14 cellular contexts compared by ENCODE assay signal in the genomic region with DNA sequence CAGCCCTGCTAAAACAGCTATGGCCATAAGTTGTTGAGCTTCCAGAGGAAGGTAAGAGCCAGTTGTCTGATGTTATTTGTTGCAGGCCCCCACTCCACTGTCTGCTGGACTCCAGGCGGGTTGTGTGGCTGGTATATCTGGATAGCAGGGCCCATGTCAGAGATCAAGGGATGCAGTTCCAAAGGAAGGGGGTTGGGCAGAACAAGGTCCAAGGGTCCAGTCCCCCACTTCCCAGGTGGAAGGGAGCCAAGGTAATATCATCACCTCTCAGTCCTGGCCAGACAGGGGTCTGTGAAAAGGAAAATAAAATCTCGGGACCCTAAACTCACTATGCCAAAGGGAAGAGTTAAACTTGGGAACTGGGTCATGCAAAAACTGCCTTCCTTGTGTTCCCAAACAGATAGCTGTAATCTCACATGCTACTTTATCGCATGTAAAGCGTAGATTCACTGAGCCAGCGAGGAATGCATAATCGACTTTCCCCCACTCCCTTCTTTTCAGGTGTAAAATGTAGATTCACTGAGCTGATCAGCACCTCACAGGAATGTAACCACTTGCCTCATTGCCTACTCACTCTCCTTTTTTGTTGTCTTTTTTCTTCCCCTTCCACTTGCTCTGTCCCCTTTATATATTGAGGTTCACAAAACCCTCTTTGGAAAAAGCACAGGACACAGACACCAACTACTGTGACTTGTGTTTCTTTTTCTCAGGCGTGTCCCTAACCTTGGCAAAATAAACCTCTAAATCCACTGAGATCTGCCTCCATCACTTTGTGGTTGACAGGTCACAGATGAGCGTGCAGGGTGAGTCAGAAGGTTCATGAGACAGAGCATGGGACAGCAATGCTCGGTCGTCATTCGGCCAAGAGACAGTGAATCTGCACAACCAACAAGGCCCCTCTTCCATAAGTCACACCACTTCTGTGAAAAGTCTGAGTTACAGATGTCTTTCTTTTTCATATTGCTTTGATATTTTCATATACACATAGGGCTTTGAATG.
DNase-seq lines count a peak whose midpoint lies in the region; ATAC-seq and TF ChIP-seq lines count a peak whose summit lies in the region.
"Had no signal": no experiment of that assay in that cellular context is flagged by ENCODE, and none has a peak within 500 bp of the region (broad histone marks: within the 10 kb centered on the region; RNA-seq: fewer than 3 reads in every experiment).

No MANE protein-coding gene starts in this region.

- H3K27me3 Mint-ChIP-seq in GM23338 (ENCODE audit: insufficient read depth, low read depth, poor library complexity) (peaks cover 7% of the 10 kb centered on the region), Caco-2 (ENCODE audit: insufficient read depth, unreplicated experiment) (no peaks in the 10 kb centered on the region)

- H3K79me2 ChIP-seq in DND-41 (ENCODE audit: insufficient read depth, low read length) (no peaks in the 10 kb centered on the region), GM23338 (replicated peaks; ENCODE audit: insufficient read depth) (no peaks in the 10 kb centered on the region)

- H3K27ac ChIP-seq in DND-41 (ENCODE audit: low read length): peak overlapping the region; percentile 62; the same call in 1 of the 2 replicates
- H3K27ac ChIP-seq in GM23338 (ENCODE audit: low read depth): no peak overlapping the region
- no peak overlapping the region for H3K27ac ChIP-seq in mesenchymal stem cell (ENCODE audit: low read length, poor library complexity, severe bottlenecking)
- H3K27ac ChIP-seq: breast epithelium, suprapubic skin had no signal

- H4K20me1 ChIP-seq in DND-41 (ENCODE audit: insufficient read depth, low read length) (no peaks in the 10 kb centered on the region), GM23338 (replicated peaks; ENCODE audit: insufficient read depth) (no peaks in the 10 kb centered on the region)

- H3K4me1 Mint-ChIP-seq in GM23338 (peaks cover 36% of the 10 kb centered on the region), Caco-2 (ENCODE audit: low read depth, unreplicated experiment) (peaks cover 31% of the 10 kb centered on the region)

- TF ChIP-seq CTCF in DND-41 (IDR thresholded peaks at IDR 0.05; ENCODE audit: borderline replicate concordance, extremely low read depth, low read length, poor library complexity, severe bottlenecking) (no peak), GM23338 (conservative IDR thresholded peaks at IDR 0.05; ENCODE audit: low read depth in 2 of 2) (no peak), astrocyte of the spinal cord (IDR thresholded peaks at IDR 0.05; ENCODE audit: low read depth, low read length) (no peak), Caco-2 (IDR thresholded peaks at IDR 0.05; ENCODE audit: insufficient read depth in 1 of 2, low read depth in 1 of 2, low read length in 1 of 2, severe bottlenecking in 1 of 2, unreplicated experiment in 1 of 2) (no peak)

- H3F3A ChIP-seq in GM23338 (replicated peaks; ENCODE audit: low read depth): no peaks in the 10 kb centered on the region

- POLR2A ChIA-PET in Caco-2 (lab: Charles Lee): no interaction called here

- no peaks in the 10 kb centered on the region for H3K9me3 ChIP-seq in DND-41 (ENCODE audit: insufficient read depth, low read length, severe bottlenecking)
- H3K9me3 ChIP-seq in mesenchymal stem cell (ENCODE audit: control insufficient read depth, low read length): no peaks in the 10 kb centered on the region
- no peaks in the 10 kb centered on the region for H3K9me3 ChIP-seq in Caco-2
- H3K9me3 ChIP-seq: breast epithelium, suprapubic skin had no signal

- H3K4me3 Mint-ChIP-seq in GM23338 (no peak overlapping the region), Caco-2 (ENCODE audit: unreplicated experiment) (no peak overlapping the region)
- H3K4me3 Mint-ChIP-seq: CD4-positive, alpha-beta T cell had no signal

- no peak overlapping the region for H3K14ac ChIP-seq in mesenchymal stem cell (ENCODE audit: low read length in 2 of 2)

- no peak overlapping the region for H2AK5ac ChIP-seq in mesenchymal stem cell (ENCODE audit: low read length, severe bottlenecking)

- ATAC-seq in DND-41 (ENCODE audit: insufficient read depth, low read depth) (no peak), GM23338 (no peak), HG03097 (IDR thresholded peaks at IDR 0.05; ENCODE audit: low FRiP score, unreplicated experiment) (no peak)
- ATAC-seq: left ventricle myocardium superior had no signal

- H3K27me3 ChIP-seq in DND-41 (ENCODE audit: insufficient read depth, low read length, poor library complexity) (no peaks in the 10 kb centered on the region), GM23338 (ENCODE audit: insufficient read depth) (no peaks in the 10 kb centered on the region), mesenchymal stem cell (ENCODE audit: control insufficient read depth in 1 of 2, insufficient read depth in 1 of 2, low read length in 2 of 2) (peaks cover 0 to 35% of the 10 kb centered on the region in 2 experiments), Caco-2 (replicated peaks; ENCODE audit: control insufficient read depth, insufficient read depth, low read length) (no peaks in the 10 kb centered on the region)

- no peak overlapping the region for H2AFZ ChIP-seq in DND-41 (ENCODE audit: low read depth, low read length)
- H2AFZ ChIP-seq in GM23338: no peak overlapping the region
- H2AFZ ChIP-seq in mesenchymal stem cell (ENCODE audit: low read depth, low read length): no peak overlapping the region

- peaks cover 16% of the 10 kb centered on the region for H3K9me3 Mint-ChIP-seq in GM23338
- H3K9me3 Mint-ChIP-seq in Caco-2 (ENCODE audit: unreplicated experiment): peaks cover 17% of the 10 kb centered on the region
- H3K9me3 Mint-ChIP-seq: CD4-positive, alpha-beta T cell had no signal

- H3K23ac ChIP-seq in mesenchymal stem cell (ENCODE audit: low read length in 2 of 2): no peak overlapping the region

- H3K4me2 ChIP-seq in DND-41 (ENCODE audit: insufficient read depth, low read length) (no peak overlapping the region), GM23338 (no peak overlapping the region), mesenchymal stem cell (ENCODE audit: low read length, poor library complexity, severe bottlenecking) (no peak overlapping the region)

- H4K8ac ChIP-seq in mesenchymal stem cell (ENCODE audit: low read length): no peak overlapping the region

- CTCF ChIA-PET in Caco-2 (lab: Charles Lee): no interaction called here

- H3K4me3 ChIP-seq in DND-41 (ENCODE audit: low read depth in 1 of 2, low read length in 2 of 2): no peak overlapping the region
- no peak overlapping the region for H3K4me3 ChIP-seq in GM23338
- no peak overlapping the region for H3K4me3 ChIP-seq in astrocyte of the spinal cord (ENCODE audit: low read depth, low read length)
- no peak overlapping the region for H3K4me3 ChIP-seq in mesenchymal stem cell (ENCODE audit: insufficient read depth in 1 of 2, low read depth in 1 of 2, low read length in 2 of 2)
- no peak overlapping the region for H3K4me3 ChIP-seq in Caco-2 (ENCODE audit: low read depth, low read length)
- H3K4me3 ChIP-seq: breast epithelium, suprapubic skin had no signal

- H4K91ac ChIP-seq in mesenchymal stem cell (ENCODE audit: low read length): no peak overlapping the region

- H3K36me3 Mint-ChIP-seq in GM23338 (ENCODE audit: low read depth) (peaks cover 13% of the 10 kb centered on the region), Caco-2 (ENCODE audit: insufficient read depth, unreplicated experiment) (peaks cover 8% of the 10 kb centered on the region)

- in situ Hi-C loops in astrocyte of the spinal cord (cut with HindIII; ENCODE audit: low sequenced_read_pairs): no loop called here

- H3K9me2 ChIP-seq in GM23338 (ENCODE audit: insufficient read depth): 0 out of 2 replicates have a peak, but pooled peaks cover 3% of the 10 kb centered on the region

- no peak overlapping the region for H2BK5ac ChIP-seq in mesenchymal stem cell (ENCODE audit: low read depth, low read length, poor library complexity, severe bottlenecking)

- H3K36me3 ChIP-seq in DND-41 (ENCODE audit: insufficient read depth, low read length) (no peaks in the 10 kb centered on the region), GM23338 (ENCODE audit: insufficient read depth) (no peaks in the 10 kb centered on the region), mesenchymal stem cell (ENCODE audit: control insufficient read depth in 1 of 2, insufficient read depth in 2 of 2, low read depth in 1 of 2, low read length in 2 of 2) (no peaks in the 10 kb centered on the region), Caco-2 (ENCODE audit: control insufficient read depth, insufficient read depth, low read length) (no peaks in the 10 kb centered on the region)
- H3K36me3 ChIP-seq: breast epithelium, suprapubic skin had no signal

- intact Hi-C loops in Caco-2 (cut with micrococcal nuclease; ENCODE audit: unreplicated experiment): no loop called here

- no peak overlapping the region for H3K18ac ChIP-seq in mesenchymal stem cell (ENCODE audit: low read depth in 1 of 2, low read length in 2 of 2)

- WGBS in mesenchymal stem cell: 77% methylated on average over 9 of the region's 11 CpGs

- no peak overlapping the region for H2BK15ac ChIP-seq in mesenchymal stem cell (ENCODE audit: low read depth, poor library complexity, severe bottlenecking)

- H2BK120ac ChIP-seq in mesenchymal stem cell (ENCODE audit: low read depth, low read length): no peak overlapping the region

- H3K4ac ChIP-seq in mesenchymal stem cell (ENCODE audit: low read depth in 1 of 2, low read length in 2 of 2): no peak overlapping the region

- no peaks in the 10 kb centered on the region for H3K79me1 ChIP-seq in mesenchymal stem cell (replicated peaks; ENCODE audit: low read length, poor library complexity, severe bottlenecking)

- H3K27ac Mint-ChIP-seq in GM23338 (no peak overlapping the region), Caco-2 (ENCODE audit: unreplicated experiment) (no peak overlapping the region)
- H3K27ac Mint-ChIP-seq: CD4-positive, alpha-beta T cell had no signal

- H3K4me1 ChIP-seq in DND-41 (ENCODE audit: insufficient read depth, low read length) (peaks cover 50% of the 10 kb centered on the region), GM23338 (ENCODE audit: insufficient read depth) (peaks cover 5% of the 10 kb centered on the region), mesenchymal stem cell (ENCODE audit: control insufficient read depth, insufficient read depth, low read depth, low read length) (peaks cover 2% of the 10 kb centered on the region), Caco-2 (peaks cover 16% of the 10 kb centered on the region)
- H3K4me1 ChIP-seq: breast epithelium had no signal

- BruUV-seq in Caco-2 (replicated peaks; lab: Mats Ljungman, UMichigan): no TSS peak

- DNase-seq in DND-41 (no peak), GM23338 (ENCODE audit: low spot score) (peak; percentile 18), astrocyte of the spinal cord (ENCODE audit: low read depth, low spot score) (peak; percentile 23), mesenchymal stem cell (peak; percentile 65), dedifferentiated amniotic fluid mesenchymal stem cell (ENCODE audit: extremely low spot score) (no peak), Caco-2 (no peak), NCI-H446 (lab: John Stamatoyannopoulos, UW) (no peak)
- DNase-seq: activated effector memory CD4-positive, alpha-beta T cell treated with Interleukin-2 at 50 U/mL for 16 hours; CD4-positive, alpha-beta T cell; left ventricle myocardium superior; OCI-M1 had no signal

- no peak overlapping the region for H3K9ac ChIP-seq in DND-41 (ENCODE audit: low read depth, low read length)
- no peak overlapping the region for H3K9ac ChIP-seq in mesenchymal stem cell (ENCODE audit: low read length)

- H2BK12ac ChIP-seq in mesenchymal stem cell (ENCODE audit: low read length in 2 of 2): no peak overlapping the region

Comparison
In these comparisons a context has a peak if more than half of its experiments do, and no peak if none do; other contexts are left out.
1. DNase-seq: peak in GM23338 (single experiment), astrocyte of the spinal cord (single experiment) and mesenchymal stem cell (single experiment); none in DND-41 (single experiment), dedifferentiated amniotic fluid mesenchymal stem cell (single experiment), Caco-2 (0 of 2) and NCI-H446 (0 of 2).